In genomic region chr5:7763621-7764072, GRCh38 we compare ENCODE assay signal across 19 cellular contexts.
A peak's percentile ranks its signal among the peaks of the same experiment; 100 is the strongest.
DNase-seq lines count a peak whose midpoint lies in the region; ATAC-seq and TF ChIP-seq lines count a peak whose summit lies in the region.
"Had no signal": no experiment of that assay in that cellular context is flagged by ENCODE, and none has a peak within 500 bp of the region (broad histone marks: within the 10 kb centered on the region; RNA-seq: fewer than 3 reads in every experiment).

No MANE protein-coding gene starts in this region.

- no peak for ATAC-seq in GM19455 (IDR thresholded peaks at IDR 0.05; ENCODE audit: unreplicated experiment)
- ATAC-seq: HCT116, right lobe of liver had no signal

- peak; percentile 92 for DNase-seq in NCI-H1105 (lab: John Stamatoyannopoulos, UW)
- DNase-seq in adrenal gland, result peak; percentile 15 to 83 (median 26)
- DNase-seq in hypothalamus (lab: John Stamatoyannopoulos, UW), result peak in 40 of 51 donors; percentile 15 to 79 (median 62)
- no peak for DNase-seq in activated effector memory CD4-positive, alpha-beta T cell treated with Interleukin-2 at 50 U/mL for 16 hours
- DNase-seq in epidermal melanocyte (ENCODE audit: insufficient read length, low spot score), result no peak
- no peak for DNase-seq in activated naive CD4-positive, alpha-beta T cell (lab: John Stamatoyannopoulos, UW)
- DNase-seq: activated CD4-positive, alpha-beta T cell treated with anti-CD3 and anti-CD28 coated beads for 1 hour; activated effector memory CD4-positive, alpha-beta T cell treated with anti-CD3 and anti-CD28 coated beads, Interleukin-2, amount 50 U/mL, for 16 hours; Caco-2; colonic mucosa; foreskin fibroblast; NCI-H2171 treated with DMSO at 0.1 percent for 48 hours; NK-92 treated with Interleukin-12 subunit alpha and Interleukin-12 subunit beta, amount 100 ng/mL, for 24 hours; right lobe of liver; stimulated activated CD4-positive, alpha-beta T cell treated with anti-CD3 and anti-CD28 coated beads, Interleukin-2, amount 100 ng/mL, for 24 hours had no signal

- no peaks in the 10 kb centered on the region for H3K27me3 ChIP-seq in adrenal gland
- no peaks in the 10 kb centered on the region for H3K27me3 ChIP-seq in skeletal muscle tissue (ENCODE audit: control insufficient read depth in 3 of 3, insufficient read depth in 3 of 3, low read length in 3 of 3)
- H3K27me3 ChIP-seq: colonic mucosa, right lobe of liver had no signal

- no peak overlapping the region for H3K27ac ChIP-seq in adrenal gland
- peak overlapping the region; percentile 79 for H3K27ac ChIP-seq in skeletal muscle tissue (ENCODE audit: low read depth, low read length)
- H3K27ac ChIP-seq: colonic mucosa, HL-60, right lobe of liver had no signal

- 54 to 62% (median 58%) methylated on average over 5 to 9 of the region's 9 CpGs for WGBS in adrenal gland, 4 donors

- no peak overlapping the region for H3K9ac ChIP-seq in skeletal muscle tissue (ENCODE audit: low read depth in 1 of 3, low read length in 3 of 3)

- TF ChIP-seq CTCF in adrenal gland (IDR thresholded peaks at IDR 0.05), result no peak

- H3K9me3 ChIP-seq in adrenal gland (replicated peaks in 1 of 3) (no peaks in the 10 kb centered on the region), skeletal muscle tissue (ENCODE audit: control insufficient read depth in 3 of 3, low read length in 3 of 3) (no peaks in the 10 kb centered on the region)
- H3K9me3 ChIP-seq: Caco-2, colonic mucosa, right lobe of liver had no signal

- H3K36me3 ChIP-seq in adrenal gland (replicated peaks in 1 of 2) (no peaks in the 10 kb centered on the region), skeletal muscle tissue (ENCODE audit: control insufficient read depth in 3 of 3, insufficient read depth in 3 of 3, low read length in 3 of 3) (peaks cover 0 to 3% (median 2%) of the 10 kb centered on the region in 3 donors)
- H3K36me3 ChIP-seq: colonic mucosa, right lobe of liver had no signal

- no peak for TF ChIP-seq POLR2A in adrenal gland (IDR thresholded peaks at IDR 0.05)

- intact Hi-C loops in adrenal gland (cut with DNase I), result no loop called here

- H3K4me3 ChIP-seq in adrenal gland (no peak overlapping the region), skeletal muscle tissue (ENCODE audit: low read length in 3 of 3) (peak overlapping the region in 1 of 3 donors; percentile 41)
- H3K4me3 ChIP-seq: colonic mucosa, right lobe of liver had no signal

- H3K4me1 ChIP-seq in adrenal gland (replicated peaks in 1 of 2) (no peaks in the 10 kb centered on the region), skeletal muscle tissue (ENCODE audit: control insufficient read depth in 3 of 3, insufficient read depth in 3 of 3, low read length in 3 of 3) (peaks cover 0 to 28% (median 23%) of the 10 kb centered on the region in 3 donors)
- H3K4me1 ChIP-seq: Caco-2, colonic mucosa, right lobe of liver had no signal

Comparison
In these comparisons a context has a peak if more than half of its experiments do, and no peak if none do; other contexts are left out.
1. DNase-seq: peak in NCI-H1105 (single experiment), adrenal gland (7 of 7) and hypothalamus (40 of 51); none in activated effector memory CD4-positive, alpha-beta T cell treated with Interleukin-2 at 50 U/mL for 16 hours (single experiment), epidermal melanocyte (single experiment) and activated naive CD4-positive, alpha-beta T cell (0 of 4).